In genomic region chr15:89680282-89680873, GRCh38 we compare ENCODE assay signal across 9 cellular contexts. TPM values are rescaled to one million over a fixed set of nuclear protein-coding genes. Genes with fewer than 3 reads are reported as not detected.
DNase-seq lines count a peak whose midpoint lies in the region; ATAC-seq and TF ChIP-seq lines count a peak whose summit lies in the region.
"Had no signal": no experiment of that assay in that cellular context is flagged by ENCODE, and none has a peak within 500 bp of the region (broad histone marks: within the 10 kb centered on the region; RNA-seq: fewer than 3 reads in every experiment).

No MANE protein-coding gene starts in this region.

- CTCF ChIA-PET in naive thymus-derived CD4-positive, alpha-beta T cell (lab: Charles Lee) = no interaction called here

- no peak overlapping the region for H3K9ac ChIP-seq in rectal smooth muscle tissue (ENCODE audit: low read length)

- H3K27ac Mint-ChIP-seq in naive thymus-derived CD4-positive, alpha-beta T cell = no peak overlapping the region

- H3K36me3 ChIP-seq in rectal smooth muscle tissue (ENCODE audit: control insufficient read depth, insufficient read depth, low read length) = no peaks in the 10 kb centered on the region
- peaks cover 0 to 4% (median 0%) of the 10 kb centered on the region in 3 experiments for H3K36me3 ChIP-seq in naive thymus-derived CD4-positive, alpha-beta T cell (ENCODE audit: control insufficient read depth in 2 of 3, insufficient read depth in 3 of 3, low read length in 3 of 3)

- H3K27me3 ChIP-seq in rectal smooth muscle tissue (ENCODE audit: control insufficient read depth, insufficient read depth, low read length) = no peaks in the 10 kb centered on the region
- H3K27me3 ChIP-seq in naive thymus-derived CD4-positive, alpha-beta T cell (ENCODE audit: control insufficient read depth in 2 of 2, insufficient read depth in 2 of 2, low read length in 2 of 2) = no peaks in the 10 kb centered on the region

- no peaks in the 10 kb centered on the region for H3K4me1 Mint-ChIP-seq in naive thymus-derived CD4-positive, alpha-beta T cell

- H3K4me3 ChIP-seq in foreskin fibroblast (ENCODE audit: low read depth in 1 of 2, low read length in 2 of 2) = no peak overlapping the region
- H3K4me3 ChIP-seq in rectal smooth muscle tissue (ENCODE audit: low read length) = peak overlapping the region; percentile 21
- no peak overlapping the region for H3K4me3 ChIP-seq in naive thymus-derived CD4-positive, alpha-beta T cell (ENCODE audit: low read length)

- H3K4me1 ChIP-seq in rectal smooth muscle tissue (ENCODE audit: control insufficient read depth, insufficient read depth, low read length) = peaks cover 11% of the 10 kb centered on the region
- no peaks in the 10 kb centered on the region for H3K4me1 ChIP-seq in naive thymus-derived CD4-positive, alpha-beta T cell (ENCODE audit: control insufficient read depth in 2 of 2, insufficient read depth in 2 of 2, low read length in 2 of 2)

- peaks cover 0 to 31% (median 19%) of the 10 kb centered on the region in 5 donors for H3K36me3 Mint-ChIP-seq in naive thymus-derived CD4-positive, alpha-beta T cell

- no peak for TF ChIP-seq CTCF in foreskin fibroblast (IDR thresholded peaks at IDR 0.05; ENCODE audit: low read depth, low read length)

- peaks cover 0 to 4% (median 0%) of the 10 kb centered on the region in 5 donors for H3K27me3 Mint-ChIP-seq in naive thymus-derived CD4-positive, alpha-beta T cell

- H3K9me3 Mint-ChIP-seq in naive thymus-derived CD4-positive, alpha-beta T cell = no peaks in the 10 kb centered on the region

- H3K4me3 Mint-ChIP-seq in naive thymus-derived CD4-positive, alpha-beta T cell = no peak overlapping the region

- intact Hi-C loops in naive thymus-derived CD4-positive, alpha-beta T cell (cut with micrococcal nuclease) = no loop called here

- peak overlapping the region; percentile 72 for H3K27ac ChIP-seq in rectal smooth muscle tissue (ENCODE audit: low read depth, low read length)
- H3K27ac ChIP-seq in naive thymus-derived CD4-positive, alpha-beta T cell (ENCODE audit: low read depth, low read length) = no peak overlapping the region

- no peaks in the 10 kb centered on the region for H3K9me3 ChIP-seq in naive thymus-derived CD4-positive, alpha-beta T cell (ENCODE audit: control insufficient read depth in 2 of 3, low read length in 3 of 3)

- ATAC-seq in GM18858 (IDR thresholded peaks at IDR 0.05; ENCODE audit: unreplicated experiment) = no peak
- no peak for ATAC-seq in naive thymus-derived CD4-positive, alpha-beta T cell
- ATAC-seq in HG02642 (IDR thresholded peaks at IDR 0.05; ENCODE audit: poor library complexity, unreplicated experiment) = no peak

- DNase-seq in Daoy (ENCODE audit: low read depth) = peak; percentile 31
- DNase-seq in SHP77 treated with DMSO at 0.1 percent for 48 hours (lab: John Stamatoyannopoulos, UW) = peak; percentile 20
- DNase-seq in foreskin fibroblast = peak; percentile 79 to 91
- no peak for DNase-seq in iPS-NIHi7 (ENCODE audit: extremely low spot score)
- no peak for DNase-seq in naive thymus-derived CD4-positive, alpha-beta T cell
- DNase-seq: NCI-H69 had no signal

- POLR2A ChIA-PET in naive thymus-derived CD4-positive, alpha-beta T cell (lab: Charles Lee) = no interaction called here

RNA-seq across cellular contexts. Expression of gene PLIN1, which starts 1.2 kb away (rescaled TPM):
- total RNA-seq in Daoy (2014; rRNA removed; shearing (Covaris generic)) = 0.29 TPM in 1 of 2 replicates, not detected in the other
- total RNA-seq in naive thymus-derived CD4-positive, alpha-beta T cell = 1 to 10 TPM in 2 of 5 experiments, under 1 TPM in 3; 0.15 to 1.8 (median 0.24) TPM
- under 1 TPM in 1 of 2 donors, not detected in 1; 0.06 TPM for polyA plus RNA-seq in naive thymus-derived CD4-positive, alpha-beta T cell

RNA-seq across cellular contexts. Expression of gene PEX11A, which starts 10.2 kb away (rescaled TPM):
- 3.7 and 4.3 TPM in 2 replicates for total RNA-seq in Daoy (2014; rRNA removed; shearing (Covaris generic))
- total RNA-seq in naive thymus-derived CD4-positive, alpha-beta T cell = 1 to 10 TPM in 4 of 5 experiments, under 1 TPM in 1; 0.92 to 4.6 (median 2.0) TPM
- polyA plus RNA-seq in naive thymus-derived CD4-positive, alpha-beta T cell = 1 to 10 TPM; 1.2 to 2.4 TPM

RNA-seq across cellular contexts. Expression of gene WDR93, which starts 10.2 kb away (rescaled TPM):
- total RNA-seq in Daoy (2014; rRNA removed; shearing (Covaris generic)) = 0.06 TPM in 1 of 2 replicates, not detected in the other
- total RNA-seq in naive thymus-derived CD4-positive, alpha-beta T cell = under 1 TPM in 1 of 5 experiments, not detected in 4; 0.27 TPM
- not detected for polyA plus RNA-seq in naive thymus-derived CD4-positive, alpha-beta T cell

RNA-seq across cellular contexts. Expression of gene KIF7, which starts 25.1 kb away (rescaled TPM):
- total RNA-seq in Daoy (2014; rRNA removed; shearing (Covaris generic)) = 3.2 and 3.6 TPM in 2 replicates
- total RNA-seq in naive thymus-derived CD4-positive, alpha-beta T cell = under 1 TPM in 3 of 5 experiments, not detected in 2; 0.08 to 0.27 (median 0.22) TPM
- polyA plus RNA-seq in naive thymus-derived CD4-positive, alpha-beta T cell = not detected

Comparison
In these comparisons a context has a peak if more than half of its experiments do, and no peak if none do; other contexts are left out.
1. DNase-seq: peak in Daoy (single experiment), SHP77 treated with DMSO at 0.1 percent for 48 hours (single experiment) and foreskin fibroblast (2 of 2); none in iPS-NIHi7 (single experiment) and naive thymus-derived CD4-positive, alpha-beta T cell (0 of 9).